ENCODE assay signal across 18 cellular contexts in the genomic region with DNA sequence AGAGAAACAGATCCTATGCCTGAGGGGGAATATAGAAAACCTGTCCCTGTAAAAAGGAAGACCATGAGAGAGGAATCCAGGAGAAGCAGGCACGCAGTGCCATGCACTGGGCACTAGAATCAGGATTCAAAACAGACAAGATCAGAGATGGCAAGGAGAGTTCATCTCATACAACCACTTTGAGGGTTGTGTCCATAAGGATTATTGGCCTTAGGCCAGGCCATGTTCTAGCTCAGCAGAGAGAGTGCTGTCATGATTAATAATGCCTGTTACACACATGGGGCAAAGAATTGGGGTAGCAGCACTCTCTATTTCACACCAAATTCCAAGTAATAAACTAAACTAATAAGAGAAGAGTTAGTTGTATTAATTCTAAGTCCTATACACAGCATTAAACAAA. TPM values are rescaled to one million over a fixed set of nuclear protein-coding genes. Genes with fewer than 3 reads are reported as not detected.
"Had no signal": no experiment of that assay in that cellular context is flagged by ENCODE, and none has a peak within 500 bp of the region (broad histone marks: within the 10 kb centered on the region; RNA-seq: fewer than 3 reads in every experiment).

No MANE protein-coding gene starts in this region.

- H3K36me3 ChIP-seq: ascending aorta, breast epithelium, gastrocnemius medialis, heart left ventricle, sigmoid colon, spleen, thoracic aorta, upper lobe of right lung had no signal

- H3K27me3 Mint-ChIP-seq: stimulated activated naive B cell treated with anti-CD40 and anti-IgM and Interleukin-4, amounts not matched to agents 10 μg/mL and 1 μg/mL and 100 μg/mL, for 72 hours had no signal

- H3K27ac Mint-ChIP-seq: stimulated activated naive B cell treated with anti-CD40 and anti-IgM and Interleukin-4, amounts not matched to agents 10 μg/mL and 1 μg/mL and 100 μg/mL, for 72 hours had no signal

- H3K27ac ChIP-seq: ascending aorta, breast epithelium, coronary artery, gastrocnemius medialis, heart left ventricle, sigmoid colon, spleen, thoracic aorta, upper lobe of right lung, WERI-Rb-1 had no signal

- H3K27me3 ChIP-seq: ascending aorta, breast epithelium, gastrocnemius medialis, heart left ventricle, sigmoid colon, spleen, upper lobe of right lung had no signal

- H3K4me3 Mint-ChIP-seq: stimulated activated naive B cell treated with anti-CD40 and anti-IgM and Interleukin-4, amounts not matched to agents 10 μg/mL and 1 μg/mL and 100 μg/mL, for 72 hours had no signal

- H3K9me3 ChIP-seq: ascending aorta, breast epithelium, gastrocnemius medialis, heart left ventricle, sigmoid colon, spleen, thoracic aorta, upper lobe of right lung had no signal

- ATAC-seq: gastrocnemius medialis; heart left ventricle; left lobe of liver; stimulated activated naive B cell treated with anti-CD40 and anti-IgM and Interleukin-4, amounts not matched to agents 10 μg/mL and 1 μg/mL and 100 μg/mL, for 72 hours; upper lobe of right lung had no signal

- H3K9me3 Mint-ChIP-seq: stimulated activated naive B cell treated with anti-CD40 and anti-IgM and Interleukin-4, amounts not matched to agents 10 μg/mL and 1 μg/mL and 100 μg/mL, for 72 hours had no signal

- H3K4me1 ChIP-seq: ascending aorta, breast epithelium, gastrocnemius medialis, sigmoid colon had no signal

- DNase-seq: activated CD4-positive, alpha-beta T cell treated with anti-CD3 and anti-CD28 coated beads for 1 hour; activated naive CD4-positive, alpha-beta T cell; gastrocnemius medialis; heart left ventricle; kidney; midbrain; sigmoid colon; spleen; stimulated activated CD4-positive, alpha-beta T cell treated with anti-CD3 and anti-CD28 coated beads, Interleukin-4, amount 100 ng/mL, for 4 hours; stimulated activated naive B cell treated with anti-CD40 and anti-IgM and Interleukin-4, amounts not matched to agents 10 μg/mL and 1 μg/mL and 100 μg/mL, for 72 hours; upper lobe of right lung; WERI-Rb-1 had no signal

- H3K4me3 ChIP-seq: ascending aorta, breast epithelium, coronary artery, gastrocnemius medialis, heart left ventricle, lung, sigmoid colon, spleen, thoracic aorta, upper lobe of right lung had no signal

RNA-seq across cellular contexts. Expression of gene EZH2, which starts 29.1 kb away (rescaled TPM):
- total RNA-seq: ascending aorta had no signal
